In genomic region chr4:83362492-83363329, GRCh38 we compare ENCODE assay signal across 8 cellular contexts. TPM values are rescaled to one million over a fixed set of nuclear protein-coding genes. Genes with fewer than 3 reads are reported as not detected.
DNase-seq lines count a peak whose midpoint lies in the region; ATAC-seq, FAIRE-seq and TF ChIP-seq lines count a peak whose summit lies in the region.

No MANE protein-coding gene starts in this region.

- no peaks in the 10 kb centered on the region for H3K9me3 ChIP-seq in spleen

- peak; percentile 44 for FAIRE-seq in GM19239 (lab: Jason Lieb, UNC)

- DNase-seq in AML-193 (lab: John Stamatoyannopoulos, UW) (peak; percentile 42 to 48), GM19239 (ENCODE audit: insufficient read length, low spot score) (no peak), NCI-H146 (lab: John Stamatoyannopoulos, UW) (peak; percentile 56), choroid plexus epithelial cell (ENCODE audit: low read depth) (peak; percentile 75), sciatic nerve (ENCODE audit: low spot score) (no peak), spleen (no peak), globus pallidus (ENCODE audit: low spot score) (no peak), NK-92 (lab: John Stamatoyannopoulos, UW; ENCODE audit: unreplicated experiment) (no peak)

- ATAC-seq in sciatic nerve: peak; percentile 41

- H3K27me3 ChIP-seq in spleen (replicated peaks in 1 of 7): no peaks in the 10 kb centered on the region

- H3K36me3 ChIP-seq in spleen: no peaks in the 10 kb centered on the region

- H3K4me3 ChIP-seq in choroid plexus epithelial cell (ENCODE audit: low read depth, low read length) (no peak overlapping the region), spleen (no peak overlapping the region)

- TF ChIP-seq CTCF in choroid plexus epithelial cell (conservative IDR thresholded peaks at IDR 0.05; ENCODE audit: low read depth, low read length) (peak; percentile 66), spleen (IDR thresholded peaks at IDR 0.05 in 8 of 11, conservative IDR thresholded peaks at IDR 0.05 in 3 of 11) (peak in 5 of 11 experiments; percentile 19 to 51 (median 25))

- H3K27ac ChIP-seq in spleen: no peak overlapping the region

- 76 to 86% (median 80%) methylated on average over 9 of the region's 9 CpGs for WGBS in spleen, 5 donors

- intact Hi-C loops in sciatic nerve (cut with DNase I) (no loop called here), spleen (cut with DNase I; ENCODE audit: low total_unique reads) (no loop called here)

- TF ChIP-seq POLR2A in spleen (IDR thresholded peaks at IDR 0.05): no peak

- no peaks in the 10 kb centered on the region for H3K4me1 ChIP-seq in spleen

RNA-seq across cellular contexts. Expression of gene HPSE, which starts 28.1 kb away (rescaled TPM):
- total RNA-seq in sciatic nerve (4.1 TPM), spleen (10 to 100 TPM; 11.4 to 24.6 (median 13.6) TPM)
- polyA plus RNA-seq in spleen: 1 to 10 TPM; 1.3 to 2.1 (median 1.6) TPM

Comparison
In these comparisons a context has a peak if more than half of its experiments do, and no peak if none do; other contexts are left out.
1. DNase-seq: peak in AML-193 (2 of 2), NCI-H146 (single experiment) and choroid plexus epithelial cell (single experiment); none in GM19239 (single experiment), sciatic nerve (single experiment), spleen (single experiment), globus pallidus (single experiment) and NK-92 (single experiment).